In genomic region chr12:12941450-12942350, GRCh38 we compare ENCODE assay signal across 3 cellular contexts.
TF ChIP-seq lines count a peak whose summit lies in the region.

No MANE protein-coding gene starts in this region.

TF ChIP-seq in A549, 52 proteins besides CTCF, POLR2A, EP300 and RAD21:
- TF ChIP-seq REST (IDR thresholded peaks at IDR 0.05) (no peak), HOXB5 (CRISPR knock-in tag; IDR thresholded peaks at IDR 0.05) (no peak), MYC (IDR thresholded peaks at IDR 0.05; ENCODE audit: borderline replicate concordance, low read length) (no peak), TFCP2L1 (CRISPR knock-in tag; IDR thresholded peaks at IDR 0.05) (no peak), E2F6 (IDR thresholded peaks at IDR 0.05; ENCODE audit: borderline replicate concordance, low read depth) (no peak), CBX8 (IDR thresholded peaks at IDR 0.05) (no peak), TP53 (CRISPR knock-in tag; IDR thresholded peaks at IDR 0.05) (no peak), ZNF302 (CRISPR knock-in tag; IDR thresholded peaks at IDR 0.05) (no peak), POLR2AphosphoS2 (conservative IDR thresholded peaks at IDR 0.05; ENCODE audit: low read length) (no peak), MAX (IDR thresholded peaks at IDR 0.05) (no peak), ESRRA (IDR thresholded peaks at IDR 0.05; ENCODE audit: borderline replicate concordance, low read length) (no peak), BCL3 (IDR thresholded peaks at IDR 0.05) (no peak), HES2 (IDR thresholded peaks at IDR 0.05) (no peak), FOSL2 (IDR thresholded peaks at IDR 0.05) (no peak), FOSL2 (CRISPR knock-in tag; IDR thresholded peaks at IDR 0.05) (no peak)
TF ChIP-seq in A549: peak in this region for 0.

TF ChIP-seq in HEK293, 187 proteins besides CTCF, POLR2A, EP300 and RAD21 (continued from another document):
- peak; percentile 88 for TF ChIP-seq PRDM10 (tag by site-specific recombination; IDR thresholded peaks at IDR 0.05)

TF ChIP-seq in WTC11, 78 proteins besides CTCF, POLR2A, EP300 and RAD21 (continued from another document):
- TF ChIP-seq RELA (CRISPR knock-in tag; IDR thresholded peaks at IDR 0.05; ENCODE audit: borderline replicate concordance) (no peak), ATF2 (CRISPR knock-in tag; IDR thresholded peaks at IDR 0.05; ENCODE audit: borderline replicate concordance, low read depth) (no peak), ZNF219 (CRISPR knock-in tag; IDR thresholded peaks at IDR 0.05; ENCODE audit: borderline replicate concordance) (no peak), SP1 (CRISPR knock-in tag; conservative IDR thresholded peaks at IDR 0.05) (no peak), MYBL2 (CRISPR knock-in tag; IDR thresholded peaks at IDR 0.05) (no peak), IRF1 (CRISPR knock-in tag; IDR thresholded peaks at IDR 0.05) (no peak), PRRX2 (CRISPR knock-in tag; IDR thresholded peaks at IDR 0.05) (no peak)
